In the genomic region with DNA sequence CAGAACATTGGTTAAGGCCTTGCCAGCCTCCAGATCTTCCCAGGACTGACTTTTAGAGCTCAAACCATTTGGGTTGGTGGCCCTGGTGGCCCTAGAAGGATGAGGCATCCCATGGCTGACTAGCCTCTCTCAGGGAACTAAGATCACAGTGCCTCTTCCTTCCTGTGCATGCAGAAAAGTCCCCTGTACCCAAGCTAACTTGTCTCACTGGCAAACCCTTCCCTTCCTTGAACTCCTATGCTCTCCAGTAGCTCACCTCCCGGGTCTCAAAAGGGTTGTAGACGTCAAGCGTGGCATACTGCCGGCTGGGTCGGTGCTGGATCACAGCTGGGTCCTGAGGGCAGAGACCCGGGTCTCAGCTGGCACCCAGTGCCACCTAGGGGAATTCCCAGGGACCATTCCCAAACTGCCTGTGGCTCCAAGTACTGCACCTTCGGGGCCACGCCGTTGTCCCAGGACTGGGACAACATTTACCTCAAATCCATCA, we compare ENCODE assay signal across 8 cellular contexts. TPM values are rescaled to one million over a fixed set of nuclear protein-coding genes. Genes with fewer than 3 reads are reported as not detected.
DNase-seq lines count a peak whose midpoint lies in the region; ATAC-seq and TF ChIP-seq lines count a peak whose summit lies in the region.

No MANE protein-coding gene starts in this region.

- H3K4me3 ChIP-seq in BJ (ENCODE audit: low read depth, low read length) (peak overlapping the region; percentile 73), SJSA1 (peak overlapping the region; percentile 58), fibroblast of mammary gland (ENCODE audit: control insufficient read depth, low read depth, low read length) (peak overlapping the region; percentile 91)

- intact Hi-C loops in sciatic nerve (cut with DNase I) = no loop called here

- H3K27me3 ChIP-seq in BJ (ENCODE audit: control insufficient read depth, insufficient read depth, low read length) (no peaks in the 10 kb centered on the region), SJSA1 (replicated peaks) (no peaks in the 10 kb centered on the region)

- H3K9me3 ChIP-seq in SJSA1 (replicated peaks) = no peaks in the 10 kb centered on the region

- no peak for TF ChIP-seq CTCF in BJ (IDR thresholded peaks at IDR 0.05; ENCODE audit: insufficient read depth, low read depth, low read length)
- TF ChIP-seq CTCF in fibroblast of mammary gland (conservative IDR thresholded peaks at IDR 0.05; ENCODE audit: control insufficient read depth, insufficient read depth, low read depth, low read length) = no peak

- H3K36me3 ChIP-seq in BJ (ENCODE audit: control insufficient read depth, insufficient read depth, low read length) = peaks cover 26% of the 10 kb centered on the region
- H3K36me3 ChIP-seq in SJSA1 = peaks cover 80% of the 10 kb centered on the region

- ATAC-seq in GM21825 (IDR thresholded peaks at IDR 0.05; ENCODE audit: unreplicated experiment) (peak; percentile 8), sciatic nerve (peak; percentile 1), GM21529 (IDR thresholded peaks at IDR 0.05; ENCODE audit: unreplicated experiment) (no peak)

- peaks cover 6% of the 10 kb centered on the region for H3K4me1 ChIP-seq in SJSA1 (replicated peaks)

- DNase-seq in BJ (ENCODE audit: low read depth) = no peak
- DNase-seq in SJSA1 (ENCODE audit: low read depth in 1 of 2, low spot score in 2 of 2) = no peak
- no peak for DNase-seq in fibroblast of mammary gland (ENCODE audit: low read depth)
- no peak for DNase-seq in sciatic nerve (ENCODE audit: low spot score)
- no peak for DNase-seq in T-helper 9 cell
- DNase-seq in NCI-H1092 treated with DMSO at 0.1 percent for 48 hours (lab: John Stamatoyannopoulos, UW) = no peak

- POLR2A ChIA-PET in BJ (lab: Charles Lee) = no interaction called here

- H3K27ac ChIP-seq in SJSA1 = peak overlapping the region; percentile 29

- CTCF ChIA-PET in BJ (lab: Yijun Ruan, JAX) = interaction anchor here (0.5 to 4.0 kb wide), 5 partner anchors 9 to 476 kb away, joined by 3 to 44 read pairs (median 5); a partner anchor contains a TSS

RNA-seq across cellular contexts. Expression of a gene that starts 0.7 kb away (rescaled TPM):
- polyA plus RNA-seq in BJ (2011; rRNA removed) = 147 and 193 TPM in 2 replicates
- polyA minus RNA-seq in BJ (2011; rRNA and poly(A)+ RNA removed) = 70.5 and 116 TPM in 2 replicates
- 54.6 and 55.9 TPM in 2 replicates for total RNA-seq in SJSA1 (2014; rRNA removed; shearing (Covaris generic))
- 44.0 TPM for total RNA-seq in sciatic nerve

RNA-seq across cellular contexts. Expression of a gene that starts 6.2 kb away (rescaled TPM):
- 10.3 and 15.7 TPM in 2 replicates for polyA plus RNA-seq in BJ (2011; rRNA removed)
- polyA minus RNA-seq in BJ (2011; rRNA and poly(A)+ RNA removed) = 6.6 and 9.8 TPM in 2 replicates
- 3.7 and 11.9 TPM in 2 replicates for total RNA-seq in SJSA1 (2014; rRNA removed; shearing (Covaris generic))
- total RNA-seq in sciatic nerve = 28.4 TPM

RNA-seq across cellular contexts. Expression of a gene that starts 11.9 kb away (rescaled TPM):
- 46.1 and 57.4 TPM in 2 replicates for polyA plus RNA-seq in BJ (2011; rRNA removed)
- 38.6 and 41.2 TPM in 2 replicates for polyA minus RNA-seq in BJ (2011; rRNA and poly(A)+ RNA removed)
- total RNA-seq in SJSA1 (2014; rRNA removed; shearing (Covaris generic)) = 13.0 and 13.7 TPM in 2 replicates
- 57.8 TPM for total RNA-seq in sciatic nerve

RNA-seq across cellular contexts. Expression of a gene that starts 15.8 kb away (rescaled TPM):
- 1.8 and 4.0 TPM in 2 replicates for polyA plus RNA-seq in BJ (2011; rRNA removed)
- polyA minus RNA-seq in BJ (2011; rRNA and poly(A)+ RNA removed) = 2.4 and 3.4 TPM in 2 replicates
- total RNA-seq in SJSA1 (2014; rRNA removed; shearing (Covaris generic)) = 0.97 and 2.5 TPM in 2 replicates
- total RNA-seq in sciatic nerve = 8.0 TPM

RNA-seq across cellular contexts. Expression of a gene that starts 39.8 kb away (rescaled TPM):
- 0.02 TPM in 2 replicates for polyA plus RNA-seq in BJ (2011; rRNA removed)
- polyA minus RNA-seq in BJ (2011; rRNA and poly(A)+ RNA removed) = 0.05 TPM in 1 of 2 replicates, not detected in the other
- total RNA-seq in SJSA1 (2014; rRNA removed; shearing (Covaris generic)) = not detected in 2 replicates
- total RNA-seq in sciatic nerve = not detected
